1 cellular context compared by ENCODE assay signal in genomic region chr15:85531083-85531482, GRCh38.
TF ChIP-seq lines count a peak whose summit lies in the region.

No MANE protein-coding gene starts in this region.

TF ChIP-seq in GM23338, 12 proteins besides CTCF, POLR2A, EP300 and RAD21 (continued from another document):
- TF ChIP-seq ZNF462 (CRISPR knock-in tag; IDR thresholded peaks at IDR 0.05) (no peak), NANOG (IDR thresholded peaks at IDR 0.05; ENCODE audit: borderline replicate concordance) (no peak), CREB1 (CRISPR knock-in tag; IDR thresholded peaks at IDR 0.05; ENCODE audit: low read depth) (no peak), ZNF331 (CRISPR knock-in tag; IDR thresholded peaks at IDR 0.05; ENCODE audit: low read depth) (no peak)
TF ChIP-seq in GM23338: peak in this region for 0.
